In the genomic region with DNA sequence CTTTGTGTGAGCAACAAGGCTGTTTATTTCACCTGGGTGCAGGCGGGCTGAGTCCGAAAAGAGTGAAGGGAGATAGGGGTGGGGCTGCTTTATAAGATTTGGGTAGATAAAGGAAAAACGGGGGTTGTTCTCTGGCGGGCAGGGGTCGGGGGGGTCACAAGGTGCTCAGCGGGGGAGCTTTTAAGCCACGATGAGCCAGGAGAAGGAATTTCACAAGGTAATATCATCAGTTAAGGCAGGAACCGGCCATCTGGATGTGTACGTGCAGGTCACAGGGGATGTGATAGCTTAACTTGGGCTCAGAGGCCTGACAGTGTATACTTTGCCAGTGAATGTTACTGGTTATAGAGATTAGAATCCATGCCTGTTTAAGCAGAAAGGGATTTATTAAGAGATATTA, we compare ENCODE assay signal across 30 cellular contexts. TPM values are rescaled to one million over a fixed set of nuclear protein-coding genes. Genes with fewer than 3 reads are reported as not detected.
"Had no signal": no experiment of that assay in that cellular context is flagged by ENCODE, and none has a peak within 500 bp of the region (broad histone marks: within the 10 kb centered on the region; RNA-seq: fewer than 3 reads in every experiment).

No MANE protein-coding gene starts in this region.

- ATAC-seq: naive thymus-derived CD8-positive, alpha-beta T cell; natural killer cell treated with Interleukin-12 subunit alpha and Interleukin-12 subunit beta and Interleukin-15 and Interleukin-18, amount 100 ng/mL, for 72 hours; pancreas; psoas muscle; right cardiac atrium; right lobe of liver; stimulated activated memory B cell treated with anti-CD40 and anti-IgM and Interleukin-4, amounts not matched to agents 10 μg/mL and 1 μg/mL and 100 μg/mL, for 72 hours; stimulated activated naive CD8-positive, alpha-beta T cell treated with anti-CD3 and anti-CD28 coated beads, Interleukin-15, amount 100 ng/mL, for 72 hours; stimulated activated naive CD8-positive, alpha-beta T cell treated with anti-CD3 and anti-CD28 coated beads, Interleukin-15, Interleukin-2, amounts not matched to agents 100 U/mL and 50 U/mL, for 24 hours; upper lobe of right lung had no signal

- H3K4me3 ChIP-seq: pancreas, psoas muscle, right lobe of liver, sigmoid colon, suprapubic skin, testis, tibial artery, transverse colon, upper lobe of right lung, uterus had no signal

- H3K4me1 Mint-ChIP-seq: naive thymus-derived CD8-positive, alpha-beta T cell; nephron progenitor cell; neural crest cell; stimulated activated memory B cell treated with anti-CD40 and anti-IgM and Interleukin-4, amounts not matched to agents 10 μg/mL and 1 μg/mL and 100 μg/mL, for 72 hours; stimulated activated naive CD8-positive, alpha-beta T cell treated with anti-CD3 and anti-CD28 coated beads, Interleukin-15, amount 100 ng/mL, for 72 hours had no signal

- DNase-seq: naive thymus-derived CD8-positive, alpha-beta T cell; nephron progenitor cell; nucleus accumbens; pancreas; psoas muscle; right cardiac atrium; right lobe of liver; sigmoid colon; small intestine; stimulated activated CD4-positive, alpha-beta T cell treated with anti-CD3 and anti-CD28 coated beads, Interleukin-15, amount 100 ng/mL, for 24 hours; stimulated activated CD4-positive, alpha-beta T cell treated with anti-CD3 and anti-CD28 coated beads, Interleukin-2, amount 100 ng/mL, for 24 hours; stimulated activated CD4-positive, alpha-beta T cell treated with anti-CD3 and anti-CD28 coated beads, Interleukin-2, amount 100 ng/mL, for 48 hours; stimulated activated CD4-positive, alpha-beta T cell treated with anti-CD3 and anti-CD28 coated beads, Interleukin-4, amount 100 ng/mL, for 4 hours; stimulated activated CD8-positive, alpha-beta memory T cell treated with anti-CD3 and anti-CD28 coated beads, Interleukin-4, amount 100 ng/mL, for 48 hours; stimulated activated naive CD4-positive, alpha-beta T cell; stimulated activated naive CD8-positive, alpha-beta T cell treated with anti-CD3 and anti-CD28 coated beads, Interleukin-15, amount 100 ng/mL, for 72 hours; stimulated activated naive CD8-positive, alpha-beta T cell treated with anti-CD3 and anti-CD28 coated beads, Interleukin-15, Interleukin-2, amounts not matched to agents 100 U/mL and 50 U/mL, for 24 hours; substantia nigra; testis; tibial artery; transverse colon; upper lobe of right lung; uterus had no signal

- H3K36me3 Mint-ChIP-seq: natural killer cell treated with Interleukin-12 subunit alpha and Interleukin-12 subunit beta and Interleukin-15 and Interleukin-18, amount 100 ng/mL, for 72 hours; stimulated activated memory B cell treated with anti-CD40 and anti-IgM and Interleukin-4, amounts not matched to agents 10 μg/mL and 1 μg/mL and 100 μg/mL, for 72 hours; type B pancreatic cell had no signal

- H3K27me3 Mint-ChIP-seq: type B pancreatic cell had no signal

- H3K4me1 ChIP-seq: pancreas, right lobe of liver, suprapubic skin, testis, transverse colon, upper lobe of right lung, uterus had no signal

- H3K9me3 ChIP-seq: neutrophil, pancreas, psoas muscle, right lobe of liver, sigmoid colon, suprapubic skin, testis, tibial artery, transverse colon, upper lobe of right lung, uterus had no signal

- H3K4me3 Mint-ChIP-seq: naive thymus-derived CD8-positive, alpha-beta T cell; natural killer cell treated with Interleukin-12 subunit alpha and Interleukin-12 subunit beta and Interleukin-15 and Interleukin-18, amount 100 ng/mL, for 72 hours; nephron progenitor cell; neural crest cell; stimulated activated memory B cell treated with anti-CD40 and anti-IgM and Interleukin-4, amounts not matched to agents 10 μg/mL and 1 μg/mL and 100 μg/mL, for 72 hours; stimulated activated naive CD8-positive, alpha-beta T cell treated with anti-CD3 and anti-CD28 coated beads, Interleukin-15, amount 100 ng/mL, for 72 hours; type B pancreatic cell had no signal

- H3K27me3 ChIP-seq: neutrophil, pancreas, right lobe of liver, sigmoid colon, testis, tibial artery, transverse colon, upper lobe of right lung, uterus had no signal

- H3K36me3 ChIP-seq: neutrophil, pancreas, right lobe of liver, sigmoid colon, suprapubic skin, tibial artery, transverse colon, upper lobe of right lung, uterus had no signal

- H3K27ac Mint-ChIP-seq: naive thymus-derived CD8-positive, alpha-beta T cell; natural killer cell treated with Interleukin-12 subunit alpha and Interleukin-12 subunit beta and Interleukin-15 and Interleukin-18, amount 100 ng/mL, for 72 hours; nephron progenitor cell; stimulated activated memory B cell treated with anti-CD40 and anti-IgM and Interleukin-4, amounts not matched to agents 10 μg/mL and 1 μg/mL and 100 μg/mL, for 72 hours; stimulated activated naive CD8-positive, alpha-beta T cell treated with anti-CD3 and anti-CD28 coated beads, Interleukin-15, amount 100 ng/mL, for 72 hours; type B pancreatic cell had no signal

- H3K9me3 Mint-ChIP-seq: natural killer cell treated with Interleukin-12 subunit alpha and Interleukin-12 subunit beta and Interleukin-15 and Interleukin-18, amount 100 ng/mL, for 72 hours; nephron progenitor cell; neural crest cell; stimulated activated memory B cell treated with anti-CD40 and anti-IgM and Interleukin-4, amounts not matched to agents 10 μg/mL and 1 μg/mL and 100 μg/mL, for 72 hours; stimulated activated naive CD8-positive, alpha-beta T cell treated with anti-CD3 and anti-CD28 coated beads, Interleukin-15, amount 100 ng/mL, for 72 hours; type B pancreatic cell had no signal

- H3K27ac ChIP-seq: neutrophil, pancreas, psoas muscle, right lobe of liver, sigmoid colon, suprapubic skin, testis, tibial artery, transverse colon, upper lobe of right lung, uterus had no signal

RNA-seq across cellular contexts. Expression of gene ASB5, which starts 31.0 kb away (rescaled TPM):
- total RNA-seq: naive thymus-derived CD8-positive, alpha-beta T cell; natural killer cell treated with Interleukin-12 subunit alpha and Interleukin-12 subunit beta and Interleukin-15 and Interleukin-18, amount 100 ng/mL, for 72 hours; neural crest cell; omental fat pad; pancreas; suprapubic skin; upper lobe of right lung had no signal
